Comparison of ENCODE assay signal across 16 cellular contexts in the genomic region with DNA sequence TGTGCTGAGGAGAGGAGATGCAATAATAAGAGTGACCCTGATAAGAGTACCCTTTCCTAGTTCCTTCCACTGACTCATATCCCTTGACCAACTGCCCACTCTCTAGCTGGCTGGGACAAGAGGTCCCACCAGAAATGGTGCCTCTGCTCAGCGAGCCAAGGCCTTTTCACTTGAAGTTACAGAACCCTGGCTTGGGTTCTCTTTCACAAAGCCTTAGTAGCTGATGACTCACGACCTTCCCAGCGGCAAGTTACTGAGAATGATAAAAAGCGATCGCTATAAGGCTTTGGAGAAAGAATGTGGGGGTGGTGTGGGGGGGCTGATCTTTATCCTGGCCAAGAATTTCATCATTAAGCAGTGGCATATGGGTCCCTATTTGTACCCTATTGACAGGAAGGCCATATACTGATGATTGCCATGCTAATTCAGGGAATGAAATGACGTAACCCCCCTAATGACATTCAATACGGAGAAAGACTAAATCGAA.
DNase-seq lines count a peak whose midpoint lies in the region; ATAC-seq, FAIRE-seq and TF ChIP-seq lines count a peak whose summit lies in the region.
"Had no signal": no experiment of that assay in that cellular context is flagged by ENCODE, and none has a peak within 500 bp of the region (broad histone marks: within the 10 kb centered on the region; RNA-seq: fewer than 3 reads in every experiment).

No MANE protein-coding gene starts in this region.

- H3K79me2 ChIP-seq in H1 (ENCODE audit: control insufficient read depth in 1 of 2, insufficient read depth in 2 of 2, low read length in 2 of 2) (no peaks in the 10 kb centered on the region), hepatocyte (no peaks in the 10 kb centered on the region)

- TF ChIP-seq CTCF in RWPE1 (conservative IDR thresholded peaks at IDR 0.05; ENCODE audit: low read depth) (no peak), H1 (IDR thresholded peaks at IDR 0.05; ENCODE audit: control extremely low read depth in 1 of 3, insufficient read depth in 1 of 3, low read depth in 1 of 3, low read length in 3 of 3) (no peak), tibial artery (IDR thresholded peaks at IDR 0.05) (no peak), hepatocyte (IDR thresholded peaks at IDR 0.05; ENCODE audit: poor library complexity) (no peak), osteocyte (IDR thresholded peaks at IDR 0.05) (no peak)

- H4K20me1 ChIP-seq in H1 (replicated peaks in 1 of 2; ENCODE audit: control insufficient read depth in 1 of 2, insufficient read depth in 2 of 2, low read length in 2 of 2) (no peaks in the 10 kb centered on the region), hepatocyte (ENCODE audit: insufficient read depth, poor library complexity, severe bottlenecking) (no peaks in the 10 kb centered on the region)

- no peak for TF ChIP-seq RAD21 in H1 (IDR thresholded peaks at IDR 0.05 in 1 of 2, conservative IDR thresholded peaks at IDR 0.05 in 1 of 2; ENCODE audit: low read depth in 2 of 2, low read length in 2 of 2)

- no peak overlapping the region for H2AK5ac ChIP-seq in H1 (ENCODE audit: low read depth, low read length)

- peaks cover 21% of the 10 kb centered on the region for H3K27me3 Mint-ChIP-seq in osteocyte (ENCODE audit: unreplicated experiment)

- no peaks in the 10 kb centered on the region for H3K36me3 ChIP-seq in H1 (ENCODE audit: control insufficient read depth in 2 of 4, insufficient read depth in 4 of 4, low read length in 3 of 4)
- no peaks in the 10 kb centered on the region for H3K36me3 ChIP-seq in tibial artery
- no peaks in the 10 kb centered on the region for H3K36me3 ChIP-seq in hepatocyte (replicated peaks; ENCODE audit: insufficient read depth, low read depth)

- H4K5ac ChIP-seq in H1 (ENCODE audit: insufficient read length, low read depth, low read length) = no peak overlapping the region

- H3K9me2 ChIP-seq in hepatocyte (replicated peaks; ENCODE audit: insufficient read depth) = no peaks in the 10 kb centered on the region

- no peaks in the 10 kb centered on the region for H3K9me3 ChIP-seq in H1 (ENCODE audit: insufficient read depth in 2 of 2, low read depth in 1 of 2, low read length in 1 of 2)
- H3K9me3 ChIP-seq in tibial artery = no peaks in the 10 kb centered on the region
- no peaks in the 10 kb centered on the region for H3K9me3 ChIP-seq in hepatocyte (ENCODE audit: low read depth)

- peaks cover 20% of the 10 kb centered on the region for H3K4me1 Mint-ChIP-seq in osteocyte (ENCODE audit: unreplicated experiment)
- H3K4me1 Mint-ChIP-seq: activated naive CD8-positive, alpha-beta T cell treated with anti-CD3 and anti-CD28 coated beads, Interleukin-2, amount 50 U/mL, for 24 hours had no signal

- H2BK15ac ChIP-seq in H1 (ENCODE audit: low read length) = no peak overlapping the region

- no peak overlapping the region for H3K4me3 Mint-ChIP-seq in osteocyte (ENCODE audit: unreplicated experiment)
- H3K4me3 Mint-ChIP-seq: activated naive CD8-positive, alpha-beta T cell treated with anti-CD3 and anti-CD28 coated beads, Interleukin-2, amount 50 U/mL, for 24 hours; T-helper 17 cell had no signal

- TF ChIP-seq EP300 in H1 (IDR thresholded peaks at IDR 0.05; ENCODE audit: borderline replicate concordance in 1 of 2, low read depth in 2 of 2, low read length in 2 of 2) = no peak

- POLR2A ChIA-PET in RWPE1 (lab: Yijun Ruan, JAX; ENCODE audit: low non-redundant PET) = interaction anchor here (0.7 kb wide), 1 partner anchor 11 kb away, joined by 3 read pairs; no protein-coding TSS in a partner anchor
- POLR2A ChIA-PET in H1 (lab: Charles Lee; ENCODE audit: partially characterized antibody) = no interaction called here

- H3K9ac ChIP-seq in H1 (replicated peaks in 1 of 4; ENCODE audit: extremely low read depth in 1 of 4, low read depth in 3 of 4, low read length in 3 of 4) = no peak overlapping the region

- CTCF ChIA-PET in RWPE1 (lab: Yijun Ruan, JAX) = interaction anchor here (0.6 kb wide), 1 partner anchor 575 kb away, joined by 4 read pairs; no protein-coding TSS in a partner anchor
- CTCF ChIA-PET in H1 (lab: Charles Lee; ENCODE audit: partially characterized antibody) = interaction anchor here (1.1 kb wide), 1 partner anchor 226 kb away, joined by 3 read pairs; no protein-coding TSS in a partner anchor

- no peak overlapping the region for H2BK5ac ChIP-seq in H1 (ENCODE audit: low read depth, low read length)

- H4K91ac ChIP-seq in H1 (replicated peaks; ENCODE audit: insufficient read length, low read length) = no peak overlapping the region

- intact Hi-C loops in tibial artery (cut with DNase I; ENCODE audit: low total_unique reads) = no loop called here

- H3K4me1 ChIP-seq in H1 (replicated peaks in 1 of 4; ENCODE audit: control insufficient read depth in 3 of 4, insufficient read depth in 4 of 4, low read length in 3 of 4) = no peaks in the 10 kb centered on the region
- H3K4me1 ChIP-seq in tibial artery = peaks cover 0 to 4% (median 1%) of the 10 kb centered on the region in 4 donors
- no peaks in the 10 kb centered on the region for H3K4me1 ChIP-seq in hepatocyte (ENCODE audit: insufficient read depth)

- no peak overlapping the region for H3K27ac Mint-ChIP-seq in osteocyte (ENCODE audit: unreplicated experiment)
- H3K27ac Mint-ChIP-seq: activated naive CD8-positive, alpha-beta T cell treated with anti-CD3 and anti-CD28 coated beads, Interleukin-2, amount 50 U/mL, for 24 hours; T-helper 17 cell had no signal

- no peak overlapping the region for H2BK120ac ChIP-seq in H1 (replicated peaks; ENCODE audit: low read depth, low read length)

- no peak overlapping the region for H3K4ac ChIP-seq in H1 (replicated peaks; ENCODE audit: insufficient read length, low read depth, low read length)

- no peak overlapping the region for H3K14ac ChIP-seq in H1 (ENCODE audit: insufficient read length)

- no peak for FAIRE-seq in H1 (lab: Jason Lieb, UNC)
- FAIRE-seq: RCC 7860 had no signal

- 94% methylated on average over 8 of the region's 8 CpGs; no CpG with 5 or more reads in 1 of the 2 experiments for WGBS in H1 (ENCODE audit: extremely low coverage in 1 of 2, insufficient coverage in 1 of 2, insufficient read length in 1 of 2, insufficient replicate concordance in 2 of 2, low coverage in 1 of 2, low lambda C conversion rate in 2 of 2, missing lambda C conversion rate in 1 of 2), 2 experiments
- 83% methylated on average over 8 of the region's 8 CpGs for WGBS in hepatocyte (ENCODE audit: low lambda C conversion rate, missing lambda C conversion rate)

- H3K9me3 Mint-ChIP-seq in osteocyte (ENCODE audit: unreplicated experiment) = no peaks in the 10 kb centered on the region
- H3K9me3 Mint-ChIP-seq: activated naive CD8-positive, alpha-beta T cell treated with anti-CD3 and anti-CD28 coated beads, Interleukin-2, amount 50 U/mL, for 24 hours had no signal

- H2AFZ ChIP-seq in H1 (ENCODE audit: low read length) (0 out of 2 replicates have a peak overlapping the region, but pooled peaks have one; percentile 35), hepatocyte (no peak overlapping the region)

- no peak overlapping the region for H3K23ac ChIP-seq in H1 (ENCODE audit: insufficient read length)

- H3K4me3 ChIP-seq in H1 (ENCODE audit: extremely low read depth in 1 of 4, insufficient read depth in 2 of 4, low read depth in 3 of 4, low read length in 4 of 4) = no peak overlapping the region
- peak overlapping the region in 1 of 2 donors; percentile 13 for H3K4me3 ChIP-seq in tibial artery
- H3K4me3 ChIP-seq in hepatocyte = no peak overlapping the region

- peak; percentile 14 for DNase-seq in RWPE1 (ENCODE audit: low spot score)
- no peak for DNase-seq in H1 (ENCODE audit: low read depth in 1 of 2, low spot score in 2 of 2)
- DNase-seq in iris pigment epithelial cell (ENCODE audit: low read depth) = peak; percentile 22
- peak; percentile 89 for DNase-seq in tibial artery
- no peak for DNase-seq in hepatocyte (ENCODE audit: low spot score)
- DNase-seq in activated CD4-positive, alpha-beta T cell treated with anti-CD3 and anti-CD28 coated beads, Interleukin-2, amount 50 U/mL, for 4 hours = no peak
- no peak for DNase-seq in osteocyte (ENCODE audit: extremely low spot score, unreplicated experiment)
- DNase-seq: activated CD4-positive, alpha-beta T cell treated with anti-CD3 and anti-CD28 coated beads for 4 hours; activated naive CD8-positive, alpha-beta T cell treated with anti-CD3 and anti-CD28 coated beads, Interleukin-2, amount 50 U/mL, for 24 hours; NCI-H146; NCI-H524 treated with DMSO at 0.1 percent for 48 hours; stimulated activated CD4-positive, alpha-beta T cell treated with anti-CD3 and anti-CD28 coated beads, Interleukin-2, amount 100 ng/mL, for 24 hours; T-helper 17 cell had no signal

- H3K79me1 ChIP-seq in H1 (ENCODE audit: low read depth, low read length) = no peaks in the 10 kb centered on the region

- H2BK20ac ChIP-seq in H1 (ENCODE audit: low read length) = no peak overlapping the region

- no peaks in the 10 kb centered on the region for H3K23me2 ChIP-seq in H1 (ENCODE audit: low read depth, low read length)

- H3K36me3 Mint-ChIP-seq in osteocyte (ENCODE audit: unreplicated experiment) = no peaks in the 10 kb centered on the region

- H3K18ac ChIP-seq in H1 (ENCODE audit: extremely low read depth, low read length) = no peak overlapping the region

- H3K4me2 ChIP-seq in H1 (ENCODE audit: insufficient read depth in 1 of 2, low read depth in 2 of 2, low read length in 2 of 2) (no peak overlapping the region), hepatocyte (no peak overlapping the region)

- H4K8ac ChIP-seq in H1 (ENCODE audit: extremely low read depth, insufficient read depth, low read length) = no peak overlapping the region

- no peak overlapping the region for H3K56ac ChIP-seq in H1 (replicated peaks; ENCODE audit: insufficient read length, low read depth, low read length)

- H3K27me3 ChIP-seq in H1 (replicated peaks in 1 of 4; ENCODE audit: control insufficient read depth in 3 of 4, extremely low read depth in 1 of 4, insufficient read depth in 3 of 4, low read length in 3 of 4) = no peaks in the 10 kb centered on the region
- no peaks in the 10 kb centered on the region for H3K27me3 ChIP-seq in tibial artery
- no peaks in the 10 kb centered on the region for H3K27me3 ChIP-seq in hepatocyte

- no peak for ATAC-seq in GM19397 (IDR thresholded peaks at IDR 0.05; ENCODE audit: unreplicated experiment)
- ATAC-seq: activated naive CD8-positive, alpha-beta T cell treated with anti-CD3 and anti-CD28 coated beads, Interleukin-2, amount 50 U/mL, for 24 hours; T-helper 17 cell had no signal

- no peak overlapping the region for H2BK12ac ChIP-seq in H1 (ENCODE audit: low read depth, low read length)

- H3K27ac ChIP-seq in RWPE1 (no peak overlapping the region), H1 (ENCODE audit: low read depth, low read length) (no peak overlapping the region), tibial artery (peak overlapping the region; percentile 62 to 64), hepatocyte (no peak overlapping the region)
- H3K27ac ChIP-seq: C4-2B had no signal

- TF ChIP-seq POLR2A in H1 (IDR thresholded peaks at IDR 0.05; ENCODE audit: control extremely low read depth in 1 of 2, low read depth in 2 of 2, low read length in 2 of 2) = no peak

Comparison
In these comparisons a context has a peak if more than half of its experiments do, and no peak if none do; other contexts are left out.
1. DNase-seq: peak in RWPE1 (single experiment), iris pigment epithelial cell (single experiment) and tibial artery (2 of 2); none in H1 (0 of 2), hepatocyte (single experiment), activated CD4-positive, alpha-beta T cell treated with anti-CD3 and anti-CD28 coated beads, Interleukin-2, amount 50 U/mL, for 4 hours (0 of 2) and osteocyte (single experiment).
2. H3K27ac ChIP-seq: peak in tibial artery (2 of 2); none in RWPE1 (single experiment), H1 (single experiment) and hepatocyte (single experiment).